ENCODE assay signal across 21 cellular contexts in the genomic region with DNA sequence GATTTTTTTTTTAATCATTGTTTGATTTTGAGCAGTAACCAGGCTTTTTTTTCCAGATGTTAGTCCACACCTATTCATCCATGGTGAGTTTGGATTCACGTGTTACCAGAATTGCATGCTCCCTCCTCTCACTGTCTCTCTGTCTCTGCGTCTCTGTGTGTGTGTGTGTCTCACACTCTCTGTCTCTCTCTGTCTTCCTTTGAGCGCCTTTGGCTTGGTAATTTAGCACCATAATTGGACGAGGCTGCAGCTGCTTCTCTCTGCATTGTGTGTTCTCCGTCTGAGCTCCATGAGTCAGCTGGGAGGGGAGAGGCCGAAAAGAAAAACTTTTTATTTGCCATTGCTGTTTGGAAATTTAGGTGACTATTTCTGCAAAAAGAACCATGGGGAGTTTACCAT. TPM values are rescaled to one million over a fixed set of nuclear protein-coding genes. Genes with fewer than 3 reads are reported as not detected.
DNase-seq lines count a peak whose midpoint lies in the region; ATAC-seq and TF ChIP-seq lines count a peak whose summit lies in the region.
"Had no signal": no experiment of that assay in that cellular context is flagged by ENCODE, and none has a peak within 500 bp of the region (broad histone marks: within the 10 kb centered on the region; RNA-seq: fewer than 3 reads in every experiment).

No MANE protein-coding gene starts in this region.

- H3K4me3 ChIP-seq in esophagus (ENCODE audit: low read depth in 1 of 2, low read length in 2 of 2) (peak overlapping the region; percentile 21 to 66), gastrocnemius medialis (no peak overlapping the region), HAP-1 (no peak overlapping the region)
- H3K4me3 ChIP-seq: BLaER1, tibial artery had no signal

- no peak for ATAC-seq in gastrocnemius medialis
- no peak for ATAC-seq in stimulated activated naive B cell treated with anti-CD40 and anti-IgM and Interleukin-4, amounts not matched to agents 10 μg/mL and 1 μg/mL and 100 μg/mL, for 72 hours (replicated peaks)
- ATAC-seq: activated CD8-positive, alpha-beta memory T cell treated with anti-CD3 and anti-CD28 coated beads, Interleukin-2, amount 10 ng/mL, durations not matched to agents 7 days and 5 days; left colon had no signal

- no peaks in the 10 kb centered on the region for H3K36me3 ChIP-seq in esophagus (ENCODE audit: control insufficient read depth in 2 of 2, insufficient read depth in 2 of 2, low read length in 1 of 2)
- H3K36me3 ChIP-seq in gastrocnemius medialis: no peaks in the 10 kb centered on the region
- H3K36me3 ChIP-seq in HAP-1 (replicated peaks): no peaks in the 10 kb centered on the region
- H3K36me3 ChIP-seq: BLaER1, tibial artery had no signal

- in situ Hi-C loops in gastrocnemius medialis (cut with MboI; ENCODE audit: low sequenced_read_pairs in 4 of 4) (loop anchor here in 3 of 4 donors (25.0 kb wide), 2 partner anchors 715 to 1190 kb away; no protein-coding TSS in a partner anchor), HAP-1 (cut with MboI; ENCODE audit: low sequenced_read_pairs) (no loop called here)

- CTCF ChIA-PET in activated CD4-positive, alpha-beta T cell treated with anti-CD3 and anti-CD28 coated beads, Interleukin-2, amount 10 ng/mL, durations not matched to agents 7 days and 5 days (lab: Charles Lee): no interaction called here

- no peak overlapping the region for H3K27ac Mint-ChIP-seq in nephron progenitor cell
- H3K27ac Mint-ChIP-seq in activated CD4-positive, alpha-beta T cell treated with anti-CD3 and anti-CD28 coated beads, Interleukin-2, amount 10 ng/mL, durations not matched to agents 7 days and 5 days: no peak overlapping the region
- no peak overlapping the region for H3K27ac Mint-ChIP-seq in stimulated activated naive B cell treated with anti-CD40 and anti-IgM and Interleukin-4, amounts not matched to agents 10 μg/mL and 1 μg/mL and 100 μg/mL, for 72 hours
- H3K27ac Mint-ChIP-seq: activated B cell treated with CpG ODN at 0.5 μM for 24 hours; activated CD8-positive, alpha-beta memory T cell treated with anti-CD3 and anti-CD28 coated beads, Interleukin-2, amount 10 ng/mL, durations not matched to agents 7 days and 5 days had no signal

- peaks cover 0 to 9% of the 10 kb centered on the region in 2 donors for H3K4me1 ChIP-seq in esophagus (ENCODE audit: control insufficient read depth in 2 of 2, insufficient read depth in 2 of 2, low read length in 1 of 2)
- H3K4me1 ChIP-seq in gastrocnemius medialis: peaks cover 0 to 4% of the 10 kb centered on the region in 2 donors
- H3K4me1 ChIP-seq in HAP-1: no peaks in the 10 kb centered on the region
- H3K4me1 ChIP-seq: BLaER1 had no signal

- peak overlapping the region; percentile 64 for H3K4me3 Mint-ChIP-seq in nephron progenitor cell
- no peak overlapping the region for H3K4me3 Mint-ChIP-seq in activated CD4-positive, alpha-beta T cell treated with anti-CD3 and anti-CD28 coated beads, Interleukin-2, amount 10 ng/mL, durations not matched to agents 7 days and 5 days
- no peak overlapping the region for H3K4me3 Mint-ChIP-seq in stimulated activated naive B cell treated with anti-CD40 and anti-IgM and Interleukin-4, amounts not matched to agents 10 μg/mL and 1 μg/mL and 100 μg/mL, for 72 hours
- H3K4me3 Mint-ChIP-seq: activated B cell treated with CpG ODN at 0.5 μM for 24 hours; activated CD8-positive, alpha-beta memory T cell treated with anti-CD3 and anti-CD28 coated beads, Interleukin-2, amount 10 ng/mL, durations not matched to agents 7 days and 5 days had no signal

- WGBS in esophagus, 2 donors: 2 to 4% methylated on average over 6 of the region's 6 CpGs

- POLR2A ChIA-PET in activated CD4-positive, alpha-beta T cell treated with anti-CD3 and anti-CD28 coated beads, Interleukin-2, amount 10 ng/mL, durations not matched to agents 7 days and 5 days (lab: Charles Lee): no interaction called here

- peaks cover 7% of the 10 kb centered on the region for H3K9me3 Mint-ChIP-seq in nephron progenitor cell
- no peaks in the 10 kb centered on the region for H3K9me3 Mint-ChIP-seq in activated CD4-positive, alpha-beta T cell treated with anti-CD3 and anti-CD28 coated beads, Interleukin-2, amount 10 ng/mL, durations not matched to agents 7 days and 5 days
- peaks cover 0 to 2% of the 10 kb centered on the region in 2 donors for H3K9me3 Mint-ChIP-seq in stimulated activated naive B cell treated with anti-CD40 and anti-IgM and Interleukin-4, amounts not matched to agents 10 μg/mL and 1 μg/mL and 100 μg/mL, for 72 hours
- H3K9me3 Mint-ChIP-seq: activated B cell treated with CpG ODN at 0.5 μM for 24 hours had no signal

- TF ChIP-seq CTCF in nephron progenitor cell (IDR thresholded peaks at IDR 0.05) (no peak), gastrocnemius medialis (IDR thresholded peaks at IDR 0.05 in 4 of 5, conservative IDR thresholded peaks at IDR 0.05 in 1 of 5) (no peak)

- DNase-seq in M059J (ENCODE audit: low read depth) (peak; percentile 69), NCI-H774 (lab: John Stamatoyannopoulos, UW) (peak; percentile 53), nephron progenitor cell (no peak), gastrocnemius medialis (no peak), HAP-1 (ENCODE audit: low spot score in 2 of 2) (no peak)
- DNase-seq in activated CD4-positive, alpha-beta T cell treated with anti-CD3 and anti-CD28 coated beads, Interleukin-2, amount 10 ng/mL, durations not matched to agents 7 days and 5 days: no peak
- no peak for DNase-seq in stimulated activated naive B cell treated with anti-CD40 and anti-IgM and Interleukin-4, amounts not matched to agents 10 μg/mL and 1 μg/mL and 100 μg/mL, for 72 hours
- DNase-seq: activated B cell treated with CpG ODN at 0.5 μM for 24 hours; activated CD8-positive, alpha-beta memory T cell treated with anti-CD3 and anti-CD28 coated beads, Interleukin-2, amount 10 ng/mL, durations not matched to agents 7 days and 5 days; activated naive CD4-positive, alpha-beta T cell; effector memory CD4-positive, alpha-beta T cell; glutamatergic neuron; left colon; NCI-H2029 treated with DMSO at 0.1 percent for 48 hours; stimulated activated CD4-positive, alpha-beta T cell treated with anti-CD3 and anti-CD28 coated beads, Interleukin-2, amount 100 ng/mL, for 48 hours; tibial artery had no signal

- no peak for TF ChIP-seq POLR2A in gastrocnemius medialis (IDR thresholded peaks at IDR 0.05)

- H3K4me1 Mint-ChIP-seq in nephron progenitor cell: peaks cover 4% of the 10 kb centered on the region
- H3K4me1 Mint-ChIP-seq in activated CD4-positive, alpha-beta T cell treated with anti-CD3 and anti-CD28 coated beads, Interleukin-2, amount 10 ng/mL, durations not matched to agents 7 days and 5 days: peaks cover 4% of the 10 kb centered on the region
- H3K4me1 Mint-ChIP-seq in stimulated activated naive B cell treated with anti-CD40 and anti-IgM and Interleukin-4, amounts not matched to agents 10 μg/mL and 1 μg/mL and 100 μg/mL, for 72 hours: peaks cover 17 to 23% of the 10 kb centered on the region in 2 donors

- no peaks in the 10 kb centered on the region for H3K36me3 Mint-ChIP-seq in nephron progenitor cell (ENCODE audit: low read depth)
- peaks cover 3% of the 10 kb centered on the region for H3K36me3 Mint-ChIP-seq in activated CD4-positive, alpha-beta T cell treated with anti-CD3 and anti-CD28 coated beads, Interleukin-2, amount 10 ng/mL, durations not matched to agents 7 days and 5 days (ENCODE audit: low read depth)
- no peaks in the 10 kb centered on the region for H3K36me3 Mint-ChIP-seq in stimulated activated naive B cell treated with anti-CD40 and anti-IgM and Interleukin-4, amounts not matched to agents 10 μg/mL and 1 μg/mL and 100 μg/mL, for 72 hours
- H3K36me3 Mint-ChIP-seq: activated CD8-positive, alpha-beta memory T cell treated with anti-CD3 and anti-CD28 coated beads, Interleukin-2, amount 10 ng/mL, durations not matched to agents 7 days and 5 days had no signal

- H3K27me3 ChIP-seq in esophagus (ENCODE audit: control insufficient read depth in 1 of 2, insufficient read depth in 2 of 2, low read length in 2 of 2): no peaks in the 10 kb centered on the region
- peaks cover 87 to 99% (median 93%) of the 10 kb centered on the region in 3 donors for H3K27me3 ChIP-seq in gastrocnemius medialis
- H3K27me3 ChIP-seq in HAP-1 (ENCODE audit: low read depth): peaks cover 83% of the 10 kb centered on the region

- H3K27ac ChIP-seq in esophagus (ENCODE audit: low read depth in 2 of 2, low read length in 1 of 2) (peak overlapping the region; percentile 69 to 80), gastrocnemius medialis (no peak overlapping the region)
- H3K27ac ChIP-seq: BLaER1, HL-60, KMS-11, tibial artery had no signal

- H3K27me3 Mint-ChIP-seq in nephron progenitor cell (ENCODE audit: low read depth, poor library complexity): peaks cover 100% of the 10 kb centered on the region
- peaks cover 92% of the 10 kb centered on the region for H3K27me3 Mint-ChIP-seq in activated CD4-positive, alpha-beta T cell treated with anti-CD3 and anti-CD28 coated beads, Interleukin-2, amount 10 ng/mL, durations not matched to agents 7 days and 5 days
- H3K27me3 Mint-ChIP-seq in stimulated activated naive B cell treated with anti-CD40 and anti-IgM and Interleukin-4, amounts not matched to agents 10 μg/mL and 1 μg/mL and 100 μg/mL, for 72 hours: peaks cover 84 to 91% of the 10 kb centered on the region in 2 donors

- intact Hi-C loops in gastrocnemius medialis (cut with DNase I; ENCODE audit: low total_unique reads): no loop called here

- H3K9me3 ChIP-seq in esophagus (ENCODE audit: control insufficient read depth in 2 of 2, insufficient read depth in 1 of 2, low read depth in 1 of 2, low read length in 1 of 2) (no peaks in the 10 kb centered on the region), gastrocnemius medialis (no peaks in the 10 kb centered on the region), HAP-1 (no peaks in the 10 kb centered on the region)
- H3K9me3 ChIP-seq: tibial artery had no signal

RNA-seq across cellular contexts. Expression of a gene that starts 3.4 kb away (rescaled TPM):
- total RNA-seq in M059J (2014; rRNA removed; shearing (Covaris generic)): 0.10 TPM in 1 of 2 replicates, not detected in the other
- polyA plus RNA-seq in esophagus: 1 to 10 TPM; 3.3 to 4.5 TPM
- total RNA-seq in activated CD4-positive, alpha-beta T cell treated with anti-CD3 and anti-CD28 coated beads, Interleukin-2, amount 10 ng/mL, durations not matched to agents 7 days and 5 days: not detected
- not detected for total RNA-seq in gastrocnemius medialis
- total RNA-seq: activated B cell treated with CpG ODN at 0.5 μM for 24 hours; activated CD8-positive, alpha-beta memory T cell treated with anti-CD3 and anti-CD28 coated beads, Interleukin-2, amount 10 ng/mL, durations not matched to agents 7 days and 5 days; left colon; SK-MEL-5 had no signal

Comparison
In these comparisons a context has a peak if more than half of its experiments do, and no peak if none do; other contexts are left out.
1. DNase-seq: peak in M059J (single experiment) and NCI-H774 (single experiment); none in nephron progenitor cell (single experiment), activated CD4-positive, alpha-beta T cell treated with anti-CD3 and anti-CD28 coated beads, Interleukin-2, amount 10 ng/mL, durations not matched to agents 7 days and 5 days (single experiment), gastrocnemius medialis (0 of 2), stimulated activated naive B cell treated with anti-CD40 and anti-IgM and Interleukin-4, amounts not matched to agents 10 μg/mL and 1 μg/mL and 100 μg/mL, for 72 hours (single experiment) and HAP-1 (0 of 2).
2. H3K27ac ChIP-seq: peak in esophagus (2 of 2); none in gastrocnemius medialis (0 of 4).
3. H3K4me3 ChIP-seq: peak in esophagus (2 of 2); none in gastrocnemius medialis (0 of 4) and HAP-1 (single experiment).